Comparison of ENCODE assay signal across 13 cellular contexts in the genomic region with DNA sequence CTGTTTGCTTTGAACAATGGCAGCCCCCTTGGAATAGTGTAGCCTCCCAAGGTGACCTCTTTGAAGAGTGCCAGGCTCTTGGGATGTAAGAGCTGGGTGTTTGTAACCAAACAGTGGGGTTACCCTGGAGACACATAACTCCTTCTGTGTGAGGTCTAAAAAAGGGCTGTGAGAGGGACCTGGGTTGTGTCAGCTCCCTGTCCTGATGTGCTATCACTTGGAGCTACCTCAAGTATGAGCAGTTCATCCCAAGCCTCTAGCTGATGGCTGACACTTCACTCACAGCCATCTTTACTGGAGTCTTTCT. TPM values are rescaled to one million over a fixed set of nuclear protein-coding genes. Genes with fewer than 3 reads are reported as not detected.
DNase-seq lines count a peak whose midpoint lies in the region; ATAC-seq and TF ChIP-seq lines count a peak whose summit lies in the region.
"Had no signal": no experiment of that assay in that cellular context is flagged by ENCODE, and none has a peak within 500 bp of the region (broad histone marks: within the 10 kb centered on the region; RNA-seq: fewer than 3 reads in every experiment).

No MANE protein-coding gene starts in this region.

- no peak overlapping the region for H2AK5ac ChIP-seq in mesendoderm (ENCODE audit: low read length)

- H2BK120ac ChIP-seq in mesendoderm (ENCODE audit: low read depth, low read length): no peak overlapping the region

- H3K23ac ChIP-seq in mesendoderm (ENCODE audit: low read length): no peak overlapping the region

- no peak overlapping the region for H3K4me2 ChIP-seq in fibroblast of lung (ENCODE audit: extremely low read depth, insufficient read depth, low read length)
- no peak overlapping the region for H3K4me2 ChIP-seq in mesendoderm (ENCODE audit: low read length)

- no peak overlapping the region for H3K9ac ChIP-seq in fibroblast of lung (ENCODE audit: insufficient read depth, low read length)
- no peak overlapping the region for H3K9ac ChIP-seq in mesendoderm (ENCODE audit: low read length)

- no peak overlapping the region for H2BK15ac ChIP-seq in mesendoderm (replicated peaks; ENCODE audit: low read depth)

- no peak for TF ChIP-seq EP300 in upper lobe of left lung (IDR thresholded peaks at IDR 0.05)

- H3K4me1 ChIP-seq in SJCRH30 (peaks cover 41% of the 10 kb centered on the region), fibroblast of lung (ENCODE audit: control insufficient read depth, extremely low read depth, insufficient read depth, low read length) (peaks cover 13% of the 10 kb centered on the region), mesendoderm (ENCODE audit: control insufficient read depth, low read depth, low read length) (no peaks in the 10 kb centered on the region), upper lobe of left lung (peaks cover under 1 to 11% (median 6%) of the 10 kb centered on the region in 4 donors)

- H3K9me3 ChIP-seq in SJCRH30 (replicated peaks) (peaks cover 6% of the 10 kb centered on the region), fibroblast of lung (ENCODE audit: control insufficient read depth, insufficient read depth, low read depth, low read length) (no peaks in the 10 kb centered on the region), upper lobe of left lung (no peaks in the 10 kb centered on the region)
- H3K9me3 ChIP-seq: neutrophil had no signal

- no peak overlapping the region for H3K4me3 ChIP-seq in SJCRH30
- H3K4me3 ChIP-seq in fibroblast of lung (replicated peaks in 1 of 4; ENCODE audit: control extremely low read depth in 1 of 4, insufficient read depth in 1 of 4, low read depth in 3 of 4, low read length in 4 of 4): no peak overlapping the region
- no peak overlapping the region for H3K4me3 ChIP-seq in mesendoderm (ENCODE audit: low read length)
- H3K4me3 ChIP-seq in upper lobe of left lung: no peak overlapping the region
- H3K4me3 ChIP-seq: MG63 had no signal

- H3K27me3 ChIP-seq in SJCRH30 (no peaks in the 10 kb centered on the region), fibroblast of lung (ENCODE audit: control insufficient read depth, insufficient read depth, low read length) (no peaks in the 10 kb centered on the region), mesendoderm (ENCODE audit: insufficient read depth, low read length, poor library complexity) (no peaks in the 10 kb centered on the region), upper lobe of left lung (no peaks in the 10 kb centered on the region)
- H3K27me3 ChIP-seq: MG63, neutrophil had no signal

- H4K20me1 ChIP-seq in fibroblast of lung (ENCODE audit: control insufficient read depth, extremely low read depth, insufficient read depth, low read length): no peaks in the 10 kb centered on the region

- TF ChIP-seq POLR2A in upper lobe of left lung (IDR thresholded peaks at IDR 0.05): no peak

- H3K18ac ChIP-seq in mesendoderm (ENCODE audit: low read length): no peak overlapping the region

- peak in 1 of 2 donors; percentile 9 for ATAC-seq in upper lobe of left lung (ENCODE audit: low FRiP score in 2 of 2)
- ATAC-seq: stimulated activated naive CD8-positive, alpha-beta T cell treated with anti-CD3 and anti-CD28 coated beads, Interleukin-15, amount 100 ng/mL, for 72 hours had no signal

- H2AFZ ChIP-seq in fibroblast of lung (ENCODE audit: low read length): no peak overlapping the region

- TF ChIP-seq CTCF in fibroblast of lung (conservative IDR thresholded peaks at IDR 0.05 in 1 of 2, IDR thresholded peaks at IDR 0.05 in 1 of 2; ENCODE audit: low read depth in 1 of 2, low read length in 2 of 2) (no peak), upper lobe of left lung (IDR thresholded peaks at IDR 0.05) (no peak)

- H3K79me1 ChIP-seq in mesendoderm (ENCODE audit: low read length): no peaks in the 10 kb centered on the region

- H3K36me3 ChIP-seq in SJCRH30: peaks cover 16% of the 10 kb centered on the region
- no peaks in the 10 kb centered on the region for H3K36me3 ChIP-seq in fibroblast of lung (ENCODE audit: control insufficient read depth, insufficient read depth, low read length)
- no peaks in the 10 kb centered on the region for H3K36me3 ChIP-seq in mesendoderm (ENCODE audit: control insufficient read depth, insufficient read depth, low read length)
- no peaks in the 10 kb centered on the region for H3K36me3 ChIP-seq in upper lobe of left lung
- H3K36me3 ChIP-seq: MG63, neutrophil had no signal

- H3K79me2 ChIP-seq in fibroblast of lung (ENCODE audit: control insufficient read depth, insufficient read depth, low read length) (no peaks in the 10 kb centered on the region), mesendoderm (ENCODE audit: control insufficient read depth, insufficient read depth, low read length) (no peaks in the 10 kb centered on the region)

- no peak overlapping the region for H3K4ac ChIP-seq in mesendoderm (ENCODE audit: low read depth, low read length)

- peak in 1 of 2 experiments; percentile 38 for DNase-seq in SJCRH30
- peak in 1 of 2 donors; percentile 36 for DNase-seq in fibroblast of lung (ENCODE audit: low read depth in 2 of 2)
- DNase-seq in mesendoderm: peak; percentile 67
- DNase-seq in upper lobe of left lung: no peak
- no peak for DNase-seq in NCI-H2196 (lab: John Stamatoyannopoulos, UW; ENCODE audit: unreplicated experiment)
- no peak for DNase-seq in SIG-M5 (lab: John Stamatoyannopoulos, UW)
- no peak for DNase-seq in stimulated activated naive CD4-positive, alpha-beta T cell treated with Interleukin-2 at 50 U/mL for 16 hours (lab: John Stamatoyannopoulos, UW)
- no peak for DNase-seq in H4 (ENCODE audit: low spot score)
- DNase-seq: erythroblast; NCI-H2171 treated with DMSO at 0.1 percent for 48 hours; stimulated activated naive CD8-positive, alpha-beta T cell treated with anti-CD3 and anti-CD28 coated beads, Interleukin-15, amount 100 ng/mL, for 72 hours had no signal

- H3K27ac ChIP-seq in SJCRH30 (peak overlapping the region; percentile 82), fibroblast of lung (ENCODE audit: insufficient read depth, low read length) (peak overlapping the region; percentile 55), mesendoderm (ENCODE audit: low read depth, low read length) (no peak overlapping the region), upper lobe of left lung (peak overlapping the region; percentile 9 to 75 (median 28))
- H3K27ac ChIP-seq: neutrophil had no signal

- H4K5ac ChIP-seq in mesendoderm (ENCODE audit: low read length): no peak overlapping the region

- no peak overlapping the region for H2BK5ac ChIP-seq in mesendoderm (ENCODE audit: low read length)

- H4K8ac ChIP-seq in mesendoderm (ENCODE audit: low read depth, low read length): no peak overlapping the region

- H3K56ac ChIP-seq in mesendoderm (ENCODE audit: low read length): no peak overlapping the region

RNA-seq across cellular contexts. Expression of a gene that starts 40.2 kb away (rescaled TPM):
- total RNA-seq in SJCRH30 (2014; rRNA removed; shearing (Covaris generic)): 28.6 and 31.5 TPM in 2 replicates
- total RNA-seq in fibroblast of lung: 0.26 TPM in 1 of 2 replicates, not detected in the other
- polyA plus RNA-seq in fibroblast of lung: 0.09 and 0.15 TPM in 2 replicates
- 0.20 and 0.58 TPM in 2 replicates for polyA plus RNA-seq in fibroblast of lung (2012)
- 0.55 TPM in 1 of 2 replicates, not detected in the other for polyA minus RNA-seq in fibroblast of lung (ENCODE audit: low replicate concordance)
- polyA plus RNA-seq in mesendoderm (2013, experiment 1 of 2): 10.5 TPM
- polyA plus RNA-seq in mesendoderm (2013, experiment 2 of 2): 10.5 TPM
- total RNA-seq in upper lobe of left lung: 10 to 100 TPM in 4 of 6 donors, 1 to 10 TPM in 2; 8.2 to 48.6 (median 17.5) TPM
- total RNA-seq in H4 (2014; rRNA removed; shearing (Covaris generic)): 0.83 TPM in 1 of 2 replicates, not detected in the other
